ENCODE assay signal across 8 cellular contexts in genomic region chr2:167294031-167294774, GRCh38. TPM values are rescaled to one million over a fixed set of nuclear protein-coding genes. Genes with fewer than 3 reads are reported as not detected.
DNase-seq lines count a peak whose midpoint lies in the region; ATAC-seq and TF ChIP-seq lines count a peak whose summit lies in the region.

No MANE protein-coding gene starts in this region.

- H3K27ac Mint-ChIP-seq in effector memory CD8-positive, alpha-beta T cell: no peak overlapping the region

- H3K4me3 Mint-ChIP-seq in effector memory CD8-positive, alpha-beta T cell: peak overlapping the region; percentile 77 to 81

- H3K9me3 ChIP-seq in Panc1 (ENCODE audit: control insufficient read depth, insufficient read depth, low read depth, low read length): no peaks in the 10 kb centered on the region
- H3K9me3 ChIP-seq in upper lobe of right lung: no peaks in the 10 kb centered on the region

- in situ Hi-C loops in Panc1 (cut with HindIII; ENCODE audit: low pct_unique_long_range_greater_than_20kb, low sequenced_read_pairs): no loop called here

- H3K36me3 ChIP-seq in Panc1 (ENCODE audit: control insufficient read depth, insufficient read depth, low read length): no peaks in the 10 kb centered on the region
- H3K36me3 ChIP-seq in upper lobe of right lung: no peaks in the 10 kb centered on the region

- peaks cover 0 to 3% of the 10 kb centered on the region in 2 donors for H3K9me3 Mint-ChIP-seq in effector memory CD8-positive, alpha-beta T cell

- H3K27ac ChIP-seq in Panc1 (ENCODE audit: low read length) (no peak overlapping the region), upper lobe of right lung (no peak overlapping the region)

- CTCF ChIA-PET in Panc1 (lab: Charles Lee): interaction anchor here (0.6 kb wide), 1 partner anchor 1167 kb away, joined by 4 read pairs; the partner anchor contains the start of gene SCN1A

- H3K4me3 ChIP-seq in Panc1 (ENCODE audit: low read depth in 2 of 2, low read length in 2 of 2): peak overlapping the region; percentile 7 to 58
- H3K4me3 ChIP-seq in upper lobe of right lung: peak overlapping the region; percentile 67

- peaks cover 23 to 33% of the 10 kb centered on the region in 2 donors for H3K27me3 Mint-ChIP-seq in effector memory CD8-positive, alpha-beta T cell

- ATAC-seq in Panc1 (no peak), upper lobe of right lung (no peak), GM18517 (IDR thresholded peaks at IDR 0.05; ENCODE audit: unreplicated experiment) (no peak), HG02981 (IDR thresholded peaks at IDR 0.05; ENCODE audit: unreplicated experiment) (no peak)
- ATAC-seq in effector memory CD8-positive, alpha-beta T cell (replicated peaks): no peak

- H3K27me3 ChIP-seq in Panc1 (ENCODE audit: control insufficient read depth, insufficient read depth, low read length) (peaks cover 4% of the 10 kb centered on the region), upper lobe of right lung (peaks cover 47% of the 10 kb centered on the region)

- DNase-seq in GM19238 (ENCODE audit: insufficient read length, low spot score): peak; percentile 1
- no peak for DNase-seq in Panc1 (ENCODE audit: low read depth, low spot score)
- DNase-seq in effector memory CD8-positive, alpha-beta T cell: no peak
- peak; percentile 30 for DNase-seq in midbrain (lab: John Stamatoyannopoulos, UW)
- peak; percentile 54 for DNase-seq in upper lobe of right lung
- DNase-seq in MV-4-11 (lab: John Stamatoyannopoulos, UW): no peak

- BruUV-seq in Panc1 (replicated peaks; lab: Mats Ljungman, UMichigan): no TSS peak

- peaks cover 5 to 11% of the 10 kb centered on the region in 2 donors for H3K4me1 Mint-ChIP-seq in effector memory CD8-positive, alpha-beta T cell (ENCODE audit: low read depth in 2 of 2)

- H3K36me3 Mint-ChIP-seq in effector memory CD8-positive, alpha-beta T cell (ENCODE audit: insufficient read depth): no peaks in the 10 kb centered on the region

- POLR2A ChIA-PET in Panc1 (lab: Charles Lee): no interaction called here

- TF ChIP-seq CTCF in Panc1 (IDR thresholded peaks at IDR 0.05) (no peak), upper lobe of right lung (IDR thresholded peaks at IDR 0.05) (no peak)

- H3K4me1 ChIP-seq in Panc1 (ENCODE audit: control insufficient read depth, insufficient read depth, low read length) (peaks cover 3% of the 10 kb centered on the region; the same call in 1 of the 2 replicates), upper lobe of right lung (peaks cover 14% of the 10 kb centered on the region)

- intact Hi-C loops in Panc1 (cut with micrococcal nuclease; ENCODE audit: unreplicated experiment): no loop called here
- intact Hi-C loops in upper lobe of right lung (cut with DNase I): no loop called here

RNA-seq across cellular contexts. Expression of gene B3GALT1, which starts 1.4 kb away (rescaled TPM):
- total RNA-seq in Panc1 (2021; ENCODE audit: unreplicated experiment) (0.26 TPM), upper lobe of right lung (0.09 TPM)
- 0.05 TPM for polyA plus RNA-seq in Panc1 (2012; ENCODE audit: insufficient read length)

Comparison
In these comparisons a context has a peak if more than half of its experiments do, and no peak if none do; other contexts are left out.
1. DNase-seq: peak in GM19238 (single experiment), midbrain (single experiment) and upper lobe of right lung (single experiment); none in Panc1 (single experiment), effector memory CD8-positive, alpha-beta T cell (0 of 3) and MV-4-11 (single experiment).